25 cellular contexts compared by ENCODE assay signal in genomic region chr21:20802201-20802600, GRCh38.
"Had no signal": no experiment of that assay in that cellular context is flagged by ENCODE, and none has a peak within 500 bp of the region (broad histone marks: within the 10 kb centered on the region; RNA-seq: fewer than 3 reads in every experiment).

No MANE protein-coding gene starts in this region.

- H3K4me1 ChIP-seq: body of pancreas, parathyroid adenoma had no signal

- H3K9me3 ChIP-seq: body of pancreas, sigmoid colon had no signal

- H3K36me3 ChIP-seq: cardiac muscle cell, sigmoid colon, WERI-Rb-1 had no signal

- H3K4me3 ChIP-seq: body of pancreas, cardiac muscle cell, hepatocyte, sigmoid colon, smooth muscle cell had no signal

- H3K4me3 Mint-ChIP-seq: activated CD8-positive, alpha-beta T cell treated with anti-CD3 and anti-CD28 coated beads, Interleukin-2, amount 10 ng/mL, durations not matched to agents 7 days and 5 days; activated naive CD8-positive, alpha-beta T cell treated with anti-CD3 and anti-CD28 coated beads, Interleukin-2, amount 50 U/mL, for 24 hours; activated T-helper 1 cell treated with anti-CD3 and anti-CD28 coated beads, Interleukin-12 subunit alpha, Interleukin-12 subunit beta, Interleukin-2, Interleukin-4 antibody, amounts not matched to agents 30 ng/mL and 10 ng/mL and 1 ng/mL, durations not matched to agents 14 hours and 24 hours and 36 hours; dendritic cell treated with granulocyte-macrophage colony-stimulating factor and Interleukin-4, amounts not matched to agents 40 ng/mL and 50 ng/mL, for 4 days; memory B cell; stimulated activated naive B cell treated with anti-CD40 and anti-IgM and Interleukin-4, amounts not matched to agents 10 μg/mL and 1 μg/mL and 100 μg/mL, for 72 hours; T-cell; T-helper 2 cell treated with Interferon-gamma antibody and Interleukin-4, amounts not matched to agents 5 μg/mL and 100 μg/mL, for 36 hours had no signal

- H3K27me3 Mint-ChIP-seq: activated naive CD8-positive, alpha-beta T cell treated with anti-CD3 and anti-CD28 coated beads, Interleukin-2, amount 50 U/mL, for 24 hours; dendritic cell treated with granulocyte-macrophage colony-stimulating factor and Interleukin-4, amounts not matched to agents 40 ng/mL and 50 ng/mL, for 4 days; memory B cell; stimulated activated naive B cell treated with anti-CD40 and anti-IgM and Interleukin-4, amounts not matched to agents 10 μg/mL and 1 μg/mL and 100 μg/mL, for 72 hours; T-cell had no signal

- H3K4me1 Mint-ChIP-seq: activated naive CD8-positive, alpha-beta T cell treated with anti-CD3 and anti-CD28 coated beads, Interleukin-2, amount 50 U/mL, for 24 hours; memory B cell; stimulated activated naive B cell treated with anti-CD40 and anti-IgM and Interleukin-4, amounts not matched to agents 10 μg/mL and 1 μg/mL and 100 μg/mL, for 72 hours; T-cell had no signal

- H3K36me3 Mint-ChIP-seq: memory B cell; stimulated activated naive B cell treated with anti-CD40 and anti-IgM and Interleukin-4, amounts not matched to agents 10 μg/mL and 1 μg/mL and 100 μg/mL, for 72 hours; T-cell had no signal

- H3K9me3 Mint-ChIP-seq: activated naive CD8-positive, alpha-beta T cell treated with anti-CD3 and anti-CD28 coated beads, Interleukin-2, amount 50 U/mL, for 24 hours; memory B cell; nephron had no signal

- DNase-seq: activated CD4-positive, alpha-beta T cell treated with anti-CD3 and anti-CD28 coated beads, Interleukin-2, amount 50 U/mL, for 1 hour; activated CD4-positive, CD25-positive, alpha-beta regulatory T cell treated with anti-CD3 and anti-CD28 coated beads, Interleukin-2, amount 50 U/mL, for 72 hours; activated CD8-positive, alpha-beta T cell treated with anti-CD3 and anti-CD28 coated beads, Interleukin-2, amount 10 ng/mL, durations not matched to agents 7 days and 5 days; activated gamma-delta T cell; activated naive CD4-positive, alpha-beta T cell treated with anti-CD3 and anti-CD28 coated beads, Interleukin-2, amount 50 U/mL, for 16 hours; activated naive CD8-positive, alpha-beta T cell treated with anti-CD3 and anti-CD28 coated beads, Interleukin-2, amount 50 U/mL, for 24 hours; body of pancreas; effector memory CD4-positive, alpha-beta T cell; foreskin melanocyte; glutamatergic neuron; sigmoid colon; stimulated activated CD4-positive, alpha-beta T cell treated with anti-CD3 and anti-CD28 coated beads, Interleukin-2, amount 100 ng/mL, for 48 hours; stimulated activated CD8-positive, alpha-beta memory T cell treated with anti-CD3 and anti-CD28 coated beads, Interleukin-4, amount 100 ng/mL, for 48 hours; stimulated activated naive B cell treated with anti-CD40 and anti-IgM and Interleukin-4, amounts not matched to agents 10 μg/mL and 1 μg/mL and 100 μg/mL, for 72 hours; T-cell; WERI-Rb-1 had no signal

- H3K27me3 ChIP-seq: body of pancreas, cardiac muscle cell, hepatocyte, sigmoid colon had no signal

- ATAC-seq: activated CD8-positive, alpha-beta T cell treated with anti-CD3 and anti-CD28 coated beads, Interleukin-2, amount 10 ng/mL, durations not matched to agents 7 days and 5 days; activated naive CD8-positive, alpha-beta T cell treated with anti-CD3 and anti-CD28 coated beads, Interleukin-2, amount 50 U/mL, for 24 hours; body of pancreas; stimulated activated naive B cell treated with anti-CD40 and anti-IgM and Interleukin-4, amounts not matched to agents 10 μg/mL and 1 μg/mL and 100 μg/mL, for 72 hours; T-cell had no signal

- H3K27ac ChIP-seq: body of pancreas, cardiac muscle cell, hepatocyte, parathyroid adenoma, sigmoid colon, WERI-Rb-1 had no signal

- H3K27ac Mint-ChIP-seq: activated CD8-positive, alpha-beta T cell treated with anti-CD3 and anti-CD28 coated beads, Interleukin-2, amount 10 ng/mL, durations not matched to agents 7 days and 5 days; activated naive CD8-positive, alpha-beta T cell treated with anti-CD3 and anti-CD28 coated beads, Interleukin-2, amount 50 U/mL, for 24 hours; activated T-helper 1 cell treated with anti-CD3 and anti-CD28 coated beads, Interleukin-12 subunit alpha, Interleukin-12 subunit beta, Interleukin-2, Interleukin-4 antibody, amounts not matched to agents 30 ng/mL and 10 ng/mL and 1 ng/mL, durations not matched to agents 14 hours and 24 hours and 36 hours; dendritic cell treated with granulocyte-macrophage colony-stimulating factor and Interleukin-4, amounts not matched to agents 40 ng/mL and 50 ng/mL, for 4 days; memory B cell; stimulated activated naive B cell treated with anti-CD40 and anti-IgM and Interleukin-4, amounts not matched to agents 10 μg/mL and 1 μg/mL and 100 μg/mL, for 72 hours; T-cell; T-helper 2 cell treated with Interferon-gamma antibody and Interleukin-4, amounts not matched to agents 5 μg/mL and 100 μg/mL, for 36 hours had no signal
